ENCODE assay signal across 14 cellular contexts in the genomic region with DNA sequence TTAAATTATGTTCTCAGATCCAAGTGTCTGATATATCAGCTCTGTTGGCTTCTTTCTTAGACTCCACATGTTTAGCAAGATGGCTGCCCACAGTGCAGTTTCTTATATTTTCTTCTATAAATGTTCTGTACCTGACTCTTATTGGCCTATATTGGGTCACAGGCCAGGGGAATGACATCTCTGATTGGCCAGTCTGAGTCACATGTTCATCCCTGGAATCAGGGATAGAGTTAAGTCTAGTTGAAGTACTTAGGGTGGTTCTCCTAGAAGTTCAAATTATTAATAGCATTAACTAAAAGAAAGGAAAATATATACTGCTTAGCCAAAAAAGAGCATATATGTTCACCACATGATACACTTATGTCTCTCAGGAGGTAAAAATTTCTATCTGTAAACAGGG.
"Had no signal": no experiment of that assay in that cellular context is flagged by ENCODE, and none has a peak within 500 bp of the region (broad histone marks: within the 10 kb centered on the region; RNA-seq: fewer than 3 reads in every experiment).

No MANE protein-coding gene starts in this region.

- H3K9me3 ChIP-seq: adrenal gland, colonic mucosa, heart left ventricle, upper lobe of left lung had no signal

- H3K36me3 ChIP-seq: adrenal gland, colonic mucosa, heart left ventricle, upper lobe of left lung had no signal

- H3K4me1 ChIP-seq: adrenal gland, colonic mucosa, heart left ventricle, parathyroid adenoma, upper lobe of left lung had no signal

- H3K27me3 ChIP-seq: adrenal gland, colonic mucosa, heart left ventricle, upper lobe of left lung had no signal

- ATAC-seq: heart left ventricle had no signal

- H3K4me3 ChIP-seq: adrenal gland, colonic mucosa, heart left ventricle, upper lobe of left lung had no signal

- DNase-seq: activated CD4-positive, alpha-beta T cell treated with anti-CD3 and anti-CD28 coated beads, Interleukin-2, amount 10 ng/mL, durations not matched to agents 7 days and 5 days; activated CD4-positive, CD25-positive, alpha-beta regulatory T cell; activated naive CD4-positive, alpha-beta T cell treated with anti-CD3 and anti-CD28 coated beads, Interleukin-2, amount 50 U/mL, for 16 hours; adrenal gland; caudate nucleus; colonic mucosa; effector CD4-positive, alpha-beta T cell; heart left ventricle; stimulated activated CD4-positive, alpha-beta T cell treated with anti-CD3 and anti-CD28 coated beads, Interleukin-4, amount 100 ng/mL, for 1 hour; upper lobe of left lung had no signal

- FAIRE-seq: endothelial cell of umbilical vein, frontal cortex, keratinocyte had no signal

- H3K27ac ChIP-seq: adrenal gland, colonic mucosa, heart left ventricle, parathyroid adenoma, upper lobe of left lung had no signal
